Comparison of ENCODE assay signal across 11 cellular contexts in the genomic region with DNA sequence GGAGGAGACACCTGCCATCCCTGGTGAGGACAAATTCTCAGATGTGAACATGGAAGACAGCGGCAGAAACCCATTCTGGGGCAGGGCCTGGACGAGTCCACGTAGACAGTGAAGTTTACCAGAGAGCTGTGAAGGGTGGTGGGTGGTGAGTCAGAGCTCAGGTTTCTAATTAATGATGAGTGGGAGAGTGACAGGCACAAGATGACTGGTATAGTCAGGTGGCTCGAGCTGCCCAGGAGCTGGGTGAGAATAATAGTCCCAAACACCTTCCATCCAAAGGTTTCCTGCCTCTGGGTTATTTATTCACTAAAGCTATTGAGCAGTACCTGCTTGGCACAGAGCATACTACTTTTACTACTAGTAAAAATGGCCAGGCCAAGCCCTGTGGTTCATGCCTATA. TPM values are rescaled to one million over a fixed set of nuclear protein-coding genes. Genes with fewer than 3 reads are reported as not detected.
DNase-seq lines count a peak whose midpoint lies in the region; ATAC-seq and TF ChIP-seq lines count a peak whose summit lies in the region.
"Had no signal": no experiment of that assay in that cellular context is flagged by ENCODE, and none has a peak within 500 bp of the region (broad histone marks: within the 10 kb centered on the region; RNA-seq: fewer than 3 reads in every experiment).

No MANE protein-coding gene starts in this region.

- H3K9me3 ChIP-seq in thyroid gland: no peaks in the 10 kb centered on the region
- H3K9me3 ChIP-seq: MG63 had no signal

- no peak overlapping the region for H3K27ac ChIP-seq in thyroid gland

- no peak for TF ChIP-seq CTCF in thyroid gland (IDR thresholded peaks at IDR 0.05)

- H3K27me3 ChIP-seq in thyroid gland: no peaks in the 10 kb centered on the region
- H3K27me3 ChIP-seq: MG63 had no signal

- TF ChIP-seq POLR2A in thyroid gland (IDR thresholded peaks at IDR 0.05): no peak

- WGBS in thyroid gland, 2 donors: 80 to 88% methylated on average over 4 of the region's 4 CpGs

- no peak overlapping the region for H3K4me3 ChIP-seq in thyroid gland (replicated peaks in 1 of 3)
- H3K4me3 ChIP-seq: MG63 had no signal

- H3K4me1 ChIP-seq in thyroid gland: peaks cover 0 to 10% of the 10 kb centered on the region in 2 donors

- intact Hi-C loops in thyroid gland (cut with DNase I): no loop called here

- peak; percentile 92 for DNase-seq in Caki2 (ENCODE audit: low read depth)
- peak; percentile 60 for DNase-seq in RKO (ENCODE audit: low spot score)
- peak; percentile 70 for DNase-seq in islet precursor cell
- no peak for DNase-seq in thyroid gland
- no peak for DNase-seq in cortex of kidney (lab: John Stamatoyannopoulos, UW)
- DNase-seq in NCI-H748 (lab: John Stamatoyannopoulos, UW; ENCODE audit: unreplicated experiment): no peak
- DNase-seq: activated gamma-delta T cell treated with Interleukin-2 at 50 U/mL for 16 hours, MG63 had no signal

- in situ Hi-C loops in Caki2 (cut with HindIII; ENCODE audit: low pct_unique_long_range_greater_than_20kb, low sequenced_read_pairs): no loop called here

- ATAC-seq in GM18867 (IDR thresholded peaks at IDR 0.05; ENCODE audit: unreplicated experiment): peak; percentile 54
- ATAC-seq in GM21528 (IDR thresholded peaks at IDR 0.05; ENCODE audit: low FRiP score, unreplicated experiment): no peak

- no peaks in the 10 kb centered on the region for H3K36me3 ChIP-seq in thyroid gland
- H3K36me3 ChIP-seq: MG63 had no signal

RNA-seq across cellular contexts. Expression of a gene that starts 6.0 kb away (rescaled TPM):
- 13.6 and 23.6 TPM in 2 replicates for total RNA-seq in Caki2 (2014; rRNA removed; shearing (Covaris generic); ENCODE audit: low replicate concordance)
- 1 to 10 TPM in 2 of 4 donors, under 1 TPM in 2; 0.45 to 2.5 (median 1.1) TPM for total RNA-seq in thyroid gland
- total RNA-seq: glomerular endothelial cell had no signal

Comparison
In these comparisons a context has a peak if more than half of its experiments do, and no peak if none do; other contexts are left out.
1. DNase-seq: peak in Caki2 (single experiment), RKO (single experiment) and islet precursor cell (single experiment); none in thyroid gland (0 of 2), cortex of kidney (single experiment) and NCI-H748 (single experiment).